Comparison of ENCODE assay signal across 8 cellular contexts in genomic region chr2:159213296-159213695, GRCh38.
"Had no signal": no experiment of that assay in that cellular context is flagged by ENCODE, and none has a peak within 500 bp of the region (broad histone marks: within the 10 kb centered on the region; RNA-seq: fewer than 3 reads in every experiment).

No MANE protein-coding gene starts in this region.

- ATAC-seq: GM23338, HepG2 had no signal

- FAIRE-seq: H1, H54, HepG2 had no signal

- H3K27ac ChIP-seq: HL-60 had no signal

- DNase-seq: H9, HCEC 1CT, KBM-7 had no signal

- H3K4me3 ChIP-seq: GM23338 had no signal

- H2AFZ ChIP-seq: GM23338 had no signal
